In the genomic region with DNA sequence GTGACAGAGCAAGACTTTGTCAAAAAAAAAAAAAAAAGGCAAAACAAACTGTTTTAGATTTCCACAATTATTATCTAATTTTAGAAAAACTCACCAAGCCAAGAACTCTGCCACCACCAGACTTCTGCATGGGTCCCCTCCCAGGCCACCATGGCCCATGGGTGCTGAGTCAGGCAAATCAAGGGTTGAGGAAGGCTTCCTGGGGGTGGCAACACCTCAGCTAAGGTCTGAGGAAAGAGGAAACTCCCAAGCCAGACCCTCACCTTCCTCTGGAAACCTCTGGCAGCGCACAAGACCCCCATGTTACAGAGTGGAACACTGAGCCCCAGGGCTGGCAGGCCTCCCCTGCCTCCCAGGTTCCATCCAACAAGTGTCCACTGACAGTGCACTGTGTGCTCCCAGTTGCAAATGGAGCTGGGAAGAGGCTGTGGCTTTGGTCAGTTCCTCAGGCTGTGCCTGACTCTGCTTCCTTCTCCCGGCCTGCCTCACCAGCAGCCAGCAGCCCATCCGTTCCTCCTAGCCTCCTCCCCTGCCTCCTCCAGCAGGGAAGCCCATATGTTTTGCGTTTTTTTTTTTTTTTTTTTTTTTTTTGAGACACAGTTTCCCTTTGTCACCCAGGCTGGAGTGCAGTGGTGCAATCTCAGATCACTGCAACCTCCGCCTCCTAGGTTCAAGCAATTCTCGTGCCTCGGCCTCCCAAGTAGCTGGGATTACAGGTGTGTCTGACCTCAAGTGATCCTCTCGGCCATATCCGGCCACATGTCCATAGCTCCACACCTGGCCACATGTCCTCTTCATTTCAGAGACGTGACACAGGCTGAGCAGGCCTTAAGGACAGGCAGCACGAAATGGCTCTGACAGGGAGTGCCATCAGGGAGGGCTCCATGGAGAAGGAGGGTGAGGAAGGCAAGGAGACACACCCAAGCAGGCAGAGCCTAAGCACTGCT, we compare ENCODE assay signal across 21 cellular contexts. TPM values are rescaled to one million over a fixed set of nuclear protein-coding genes. Genes with fewer than 3 reads are reported as not detected.
DNase-seq lines count a peak whose midpoint lies in the region; ATAC-seq, FAIRE-seq and TF ChIP-seq lines count a peak whose summit lies in the region.
"Had no signal": no experiment of that assay in that cellular context is flagged by ENCODE, and none has a peak within 500 bp of the region (broad histone marks: within the 10 kb centered on the region; RNA-seq: fewer than 3 reads in every experiment).

No MANE protein-coding gene starts in this region.

- no peaks in the 10 kb centered on the region for H3K27me3 ChIP-seq in CD8-positive, alpha-beta memory T cell (ENCODE audit: insufficient read depth, low read length, poor library complexity, severe bottlenecking)
- H3K27me3 ChIP-seq in K562 (ENCODE audit: control insufficient read depth in 2 of 2, insufficient read depth in 2 of 2, low read length in 2 of 2) (peaks cover 24 to 36% of the 10 kb centered on the region in 2 experiments), osteoblast (ENCODE audit: insufficient read depth, low read length) (no peaks in the 10 kb centered on the region), H9 (ENCODE audit: insufficient read depth, low read length) (no peaks in the 10 kb centered on the region)
- H3K27me3 ChIP-seq: MG63 had no signal

- H3K4me3 ChIP-seq in CD8-positive, alpha-beta memory T cell (ENCODE audit: low read length) = no peak overlapping the region
- H3K4me3 ChIP-seq in K562 (no peak overlapping the region), osteoblast (ENCODE audit: insufficient read depth, low read length) (no peak overlapping the region)
- H3K4me3 ChIP-seq: GM23248, MG63 had no signal

- H3K36me3 Mint-ChIP-seq in T-helper 1 cell treated with Interleukin-12 subunit alpha and Interleukin-12 subunit beta and Interleukin-4 antibody, amounts not matched to agents 30 μg/mL and 1 μg/mL, for 36 hours (ENCODE audit: low read depth) = peaks cover under 1% of the 10 kb centered on the region
- H3K36me3 Mint-ChIP-seq in CD8-positive, alpha-beta memory T cell = peaks cover 0 to 5% (median 0%) of the 10 kb centered on the region in 3 donors
- H3K36me3 Mint-ChIP-seq in H9 (ENCODE audit: insufficient read depth in 1 of 3, low read depth in 3 of 3) = no peaks in the 10 kb centered on the region
- H3K36me3 Mint-ChIP-seq: natural killer cell had no signal

- H3T11ph ChIP-seq in H9 (ENCODE audit: low read length) = no peak overlapping the region

- H3K36me3 ChIP-seq in CD8-positive, alpha-beta memory T cell (ENCODE audit: insufficient read depth, low read length) = no peaks in the 10 kb centered on the region
- H3K36me3 ChIP-seq in K562 (ENCODE audit: control insufficient read depth, insufficient read depth, low read length) = no peaks in the 10 kb centered on the region
- H3K36me3 ChIP-seq in osteoblast (ENCODE audit: insufficient read depth, low read length) = no peaks in the 10 kb centered on the region
- H3K36me3 ChIP-seq: MG63, WERI-Rb-1 had no signal

- no peak overlapping the region for H3K27ac ChIP-seq in CD8-positive, alpha-beta memory T cell (ENCODE audit: low read depth, low read length)
- H3K27ac ChIP-seq in K562 (ENCODE audit: extremely low read depth, low read depth, low read length) (no peak overlapping the region), osteoblast (ENCODE audit: low read depth, low read length) (no peak overlapping the region), H9 (ENCODE audit: insufficient read length, low read depth, low read length) (no peak overlapping the region)
- H3K27ac ChIP-seq: C4-2B, GM23248, WERI-Rb-1 had no signal

- no peaks in the 10 kb centered on the region for H3K23me2 ChIP-seq in H9 (ENCODE audit: insufficient read length, low read depth, low read length, poor library complexity, severe bottlenecking)

- no peak overlapping the region for H2AK5ac ChIP-seq in H9 (ENCODE audit: insufficient read length, low read length)

- intact Hi-C loops in K562 (cut with micrococcal nuclease) = no loop called here

- TF ChIP-seq CTCF in K562 (IDR thresholded peaks at IDR 0.05 in 2 of 3, conservative IDR thresholded peaks at IDR 0.05 in 1 of 3; ENCODE audit: insufficient read depth in 2 of 3, low read depth in 1 of 3, low read length in 3 of 3) = no peak
- no peak for TF ChIP-seq CTCF in osteoblast (IDR thresholded peaks at IDR 0.05; ENCODE audit: extremely low read depth, low read depth, low read length)
- TF ChIP-seq CTCF in H9 (conservative IDR thresholded peaks at IDR 0.05) = no peak

- no peak overlapping the region for H3K4me3 Mint-ChIP-seq in T-helper 1 cell treated with Interleukin-12 subunit alpha and Interleukin-12 subunit beta and Interleukin-4 antibody, amounts not matched to agents 30 μg/mL and 1 μg/mL, for 36 hours
- H3K4me3 Mint-ChIP-seq in CD8-positive, alpha-beta memory T cell = peak overlapping the region in 1 of 7 donors; percentile 40
- H3K4me3 Mint-ChIP-seq in H9 = no peak overlapping the region
- H3K4me3 Mint-ChIP-seq: natural killer cell had no signal

- FAIRE-seq in K562 (lab: Jason Lieb, UNC) = no peak
- FAIRE-seq in urothelium cell line (lab: Jason Lieb, UNC) = no peak
- FAIRE-seq: endometrium had no signal

- H4K20me1 ChIP-seq in K562 (replicated peaks; ENCODE audit: control insufficient read depth, insufficient read depth, low read length) (no peaks in the 10 kb centered on the region), osteoblast (ENCODE audit: insufficient read depth, low read length) (no peaks in the 10 kb centered on the region), H9 (ENCODE audit: control insufficient read depth, insufficient read depth, insufficient read length) (no peaks in the 10 kb centered on the region)

- H3K9ac ChIP-seq in K562 (ENCODE audit: insufficient read depth in 1 of 2, low read depth in 2 of 2, low read length in 2 of 2) (0 out of 4 replicates have a peak overlapping the region, but pooled peaks of 1 of the 2 experiments have one; percentile 24), H9 (ENCODE audit: extremely low read depth, insufficient read length, low read length) (no peak overlapping the region)
- H3K9ac ChIP-seq: GM23248 had no signal

- H3K4me2 ChIP-seq in K562 (ENCODE audit: insufficient read depth, low read length) (no peak overlapping the region), osteoblast (ENCODE audit: insufficient read depth, low read length) (no peak overlapping the region), H9 (ENCODE audit: insufficient read depth, insufficient read length, low read length) (no peak overlapping the region)

- peaks cover 16% of the 10 kb centered on the region for H3K4me1 ChIP-seq in CD8-positive, alpha-beta memory T cell (ENCODE audit: insufficient read depth, low read length)
- H3K4me1 ChIP-seq in K562 (replicated peaks in 1 of 2; ENCODE audit: control insufficient read depth in 2 of 2, insufficient read depth in 2 of 2, low read length in 2 of 2) (peaks cover 10 to 30% of the 10 kb centered on the region in 2 experiments), osteoblast (ENCODE audit: insufficient read depth, low read length) (peaks cover 2% of the 10 kb centered on the region), H9 (ENCODE audit: insufficient read depth, low read length) (no peaks in the 10 kb centered on the region)

- no peak overlapping the region for H2BK5ac ChIP-seq in H9 (ENCODE audit: insufficient read length, low read length)

- no peak for TF ChIP-seq EP300 in K562 (IDR thresholded peaks at IDR 0.05; ENCODE audit: low read length)

- no peaks in the 10 kb centered on the region for H3K9me3 ChIP-seq in CD8-positive, alpha-beta memory T cell (ENCODE audit: low read length)
- H3K9me3 ChIP-seq in K562 (replicated peaks; ENCODE audit: control insufficient read depth, insufficient read depth, low read depth, low read length) (no peaks in the 10 kb centered on the region), osteoblast (ENCODE audit: low read depth, low read length) (no peaks in the 10 kb centered on the region), H9 (ENCODE audit: control insufficient read depth, low read depth, low read length) (no peaks in the 10 kb centered on the region)
- H3K9me3 ChIP-seq: MG63 had no signal

- H3K27me3 Mint-ChIP-seq in T-helper 1 cell treated with Interleukin-12 subunit alpha and Interleukin-12 subunit beta and Interleukin-4 antibody, amounts not matched to agents 30 μg/mL and 1 μg/mL, for 36 hours (ENCODE audit: low read depth) = no peaks in the 10 kb centered on the region
- no peaks in the 10 kb centered on the region for H3K27me3 Mint-ChIP-seq in CD8-positive, alpha-beta memory T cell
- peaks cover 32% of the 10 kb centered on the region for H3K27me3 Mint-ChIP-seq in H9 (ENCODE audit: low read depth)

- no peaks in the 10 kb centered on the region for H3K9me1 ChIP-seq in K562 (ENCODE audit: control insufficient read depth, insufficient read depth, low read length)

- H3K27ac Mint-ChIP-seq in T-helper 1 cell treated with Interleukin-12 subunit alpha and Interleukin-12 subunit beta and Interleukin-4 antibody, amounts not matched to agents 30 μg/mL and 1 μg/mL, for 36 hours = peak overlapping the region; percentile 12
- peak overlapping the region; percentile 24 to 90 (median 74) for H3K27ac Mint-ChIP-seq in CD8-positive, alpha-beta memory T cell
- H3K27ac Mint-ChIP-seq in H9 = no peak overlapping the region
- H3K27ac Mint-ChIP-seq: natural killer cell had no signal

- in situ Hi-C loops in K562 (cut with MboI) = no loop called here

- no peak overlapping the region for H3K4ac ChIP-seq in H9 (ENCODE audit: low read depth, low read length)

- H2AFZ ChIP-seq in K562 (ENCODE audit: low read depth, low read length) (no peak overlapping the region), osteoblast (ENCODE audit: low read length) (no peak overlapping the region), H9 (ENCODE audit: low read length) (no peak overlapping the region)
- H2AFZ ChIP-seq: GM23248 had no signal

- no peak for TF ChIP-seq RAD21 in K562 (CRISPR knock-in tag; conservative IDR thresholded peaks at IDR 0.05 in 1 of 2, IDR thresholded peaks at IDR 0.05 in 1 of 2)

- H2BK120ac ChIP-seq in H9 (ENCODE audit: low read depth, low read length, poor library complexity, severe bottlenecking) = no peak overlapping the region

- H4K8ac ChIP-seq in H9 (replicated peaks; ENCODE audit: insufficient read length, low read depth, low read length) = no peak overlapping the region

- H2BK15ac ChIP-seq in H9 (ENCODE audit: low read depth, low read length) = no peak overlapping the region

- peaks cover 10% of the 10 kb centered on the region for H3K79me2 ChIP-seq in K562 (ENCODE audit: control insufficient read depth, insufficient read depth, low read length)
- no peaks in the 10 kb centered on the region for H3K79me2 ChIP-seq in osteoblast (ENCODE audit: insufficient read depth, low read length)
- H3K79me2 ChIP-seq in H9 (ENCODE audit: insufficient read depth, low read length) = no peaks in the 10 kb centered on the region

- H4K5ac ChIP-seq in H9 (ENCODE audit: insufficient read length, low read depth, low read length) = no peak overlapping the region

- no TSS peak for BruUV-seq in K562 (replicated peaks; lab: Mats Ljungman, UMichigan)

- CTCF ChIA-PET in CD8-positive, alpha-beta memory T cell (lab: Charles Lee) = interaction anchor here (0.7 to 4.9 kb wide), 5 partner anchors 9 to 71 kb away, joined by 3 to 23 read pairs (median 3); no protein-coding TSS in a partner anchor
- CTCF ChIA-PET in K562 (lab: Yijun Ruan, JAX; ENCODE audit: low intra/inter-chr PET ratio) = no interaction called here

- H4K91ac ChIP-seq in H9 (ENCODE audit: insufficient read length, low read depth, low read length) = no peak overlapping the region

- no peak overlapping the region for H3K56ac ChIP-seq in H9 (ENCODE audit: insufficient read length, low read depth, low read length)

- no peaks in the 10 kb centered on the region for H3K9me3 Mint-ChIP-seq in T-helper 1 cell treated with Interleukin-12 subunit alpha and Interleukin-12 subunit beta and Interleukin-4 antibody, amounts not matched to agents 30 μg/mL and 1 μg/mL, for 36 hours
- H3K9me3 Mint-ChIP-seq in CD8-positive, alpha-beta memory T cell = no peaks in the 10 kb centered on the region
- no peaks in the 10 kb centered on the region for H3K9me3 Mint-ChIP-seq in H9
- H3K9me3 Mint-ChIP-seq: natural killer cell had no signal

- H3K79me1 ChIP-seq in H9 (ENCODE audit: insufficient read depth, low read depth, low read length, poor library complexity, severe bottlenecking) = no peaks in the 10 kb centered on the region

- no peak overlapping the region for H2BK12ac ChIP-seq in H9 (ENCODE audit: insufficient read length, low read depth, low read length)

- H3K18ac ChIP-seq in H9 (ENCODE audit: insufficient read length, low read depth, low read length) = no peak overlapping the region

- POLR2A ChIA-PET in CD8-positive, alpha-beta memory T cell (lab: Charles Lee) = interaction anchor here (1.1 kb wide), 1 partner anchor 9 kb away, joined by 5 read pairs; no protein-coding TSS in a partner anchor
- POLR2A ChIA-PET in K562 (lab: Yijun Ruan, JAX) = no interaction called here

- H3K4me1 Mint-ChIP-seq in T-helper 1 cell treated with Interleukin-12 subunit alpha and Interleukin-12 subunit beta and Interleukin-4 antibody, amounts not matched to agents 30 μg/mL and 1 μg/mL, for 36 hours (ENCODE audit: low read depth) = peaks cover 15% of the 10 kb centered on the region
- peaks cover 35 to 60% (median 41%) of the 10 kb centered on the region in 3 donors for H3K4me1 Mint-ChIP-seq in CD8-positive, alpha-beta memory T cell
- peaks cover 40 to 42% of the 10 kb centered on the region in 2 experiments for H3K4me1 Mint-ChIP-seq in H9

- no peak for ATAC-seq in K562
- ATAC-seq in GM18511 (IDR thresholded peaks at IDR 0.05; ENCODE audit: unreplicated experiment) = no peak
- ATAC-seq: natural killer cell had no signal

- TF ChIP-seq POLR2A in K562 (conservative IDR thresholded peaks at IDR 0.05) = no peak

- no peak for DNase-seq in T-helper 1 cell
- DNase-seq in CD8-positive, alpha-beta memory T cell = no peak
- no peak for DNase-seq in K562 (ENCODE audit: extremely low read depth in 1 of 4, low spot score in 3 of 4)
- DNase-seq in osteoblast (ENCODE audit: insufficient read length, low spot score, missing footprints) = peak; percentile 65
- no peak for DNase-seq in urothelium cell line (ENCODE audit: low spot score)
- no peak for DNase-seq in H9
- DNase-seq: activated effector memory CD4-positive, alpha-beta T cell treated with anti-CD3 and anti-CD28 coated beads, Interleukin-2, amount 50 U/mL, for 16 hours; aorta; GM23248; MG63; natural killer cell; NCI-H1694; NK-92 treated with Interleukin-12 subunit alpha and Interleukin-12 subunit beta, amount 100 ng/mL, for 24 hours; stimulated activated CD4-positive, alpha-beta T cell treated with anti-CD3 and anti-CD28 coated beads, Interleukin-12 subunit alpha, Interleukin-12 subunit beta, amount 100 ng/mL, for 4 hours; WERI-Rb-1 had no signal

- H3K14ac ChIP-seq in H9 (ENCODE audit: insufficient read depth, low read length) = no peak overlapping the region; the same call in 1 of the 2 replicates

- no peak overlapping the region for H3K23ac ChIP-seq in H9 (ENCODE audit: insufficient read length, low read depth, low read length)

- WGBS in K562 (ENCODE audit: insufficient coverage, low coverage, missing lambda C conversion rate) = 48% methylated on average over 9 of the region's 11 CpGs
- WGBS in H9 (ENCODE audit: extremely low coverage, insufficient read length, low lambda C conversion rate) = no CpG with 5 or more reads among the region's 11 CpGs

- no peak overlapping the region for H2BK20ac ChIP-seq in H9 (ENCODE audit: low read depth, low read length, poor library complexity, severe bottlenecking)

RNA-seq across cellular contexts. Expression of gene SUSD3, which starts 3.5 kb away (rescaled TPM):
- total RNA-seq in CD8-positive, alpha-beta memory T cell = 10 to 100 TPM; 11.3 to 12.3 TPM
- 103 TPM for polyA plus RNA-seq in CD8-positive, alpha-beta memory T cell
- total RNA-seq in K562 (2011; cell fraction: chromatin; rRNA removed; ENCODE audit: low replicate concordance) = 2.7 and 10.6 TPM in 2 replicates
- total RNA-seq in K562 (2011; cell fraction: nucleolus; rRNA removed) = 16.3 and 18.3 TPM in 2 replicates
- 14.3 and 16.0 TPM in 2 replicates for total RNA-seq in K562 (2011; cell fraction: nucleoplasm; rRNA removed)
- total RNA-seq in K562 (2014; rRNA removed) = 21.7 and 30.1 TPM in 2 replicates
- 4.1 and 8.0 TPM in 2 replicates for total RNA-seq in K562 (2014; rRNA removed; fragmentation: Illumina TruSeq; extraction: Trizol)
- total RNA-seq in K562 (2015; rRNA removed; fragmentation: Illumina TruSeq; extraction: Trizol) = 10.0 and 11.4 TPM in 2 replicates
- 16.9 and 18.7 TPM in 2 replicates for total RNA-seq in K562 (2021)
- 17.6 and 40.7 TPM in 2 replicates for polyA plus RNA-seq in K562 (2011; rRNA removed)
- 53.0 and 63.3 TPM in 2 replicates for polyA plus RNA-seq in K562 (2011; cell fraction: cytosol; rRNA removed)
- 20.3 and 22.3 TPM in 2 replicates for polyA plus RNA-seq in K562 (2011; cell fraction: nucleus; rRNA removed)
- polyA plus RNA-seq in K562 (2012) = 18.1 and 49.1 TPM in 2 replicates
- 9.0 and 19.4 TPM in 2 replicates for polyA plus RNA-seq in K562 (2014; fragmentation: Illumina TruSeq; extraction: Trizol)
- polyA plus RNA-seq in K562 (2014; fragmentation: Nextera tagmentation; extraction: Ambion mirVana) = 1 to 10 TPM; 1.3 to 2.2 TPM
- 18.7 and 28.1 TPM in 2 replicates for polyA plus RNA-seq in K562 (2014; rRNA removed)
- polyA minus RNA-seq in K562 (2011; rRNA and poly(A)+ RNA removed) = 5.2 and 5.3 TPM in 2 replicates
- 11.0 and 25.0 TPM in 2 replicates for polyA minus RNA-seq in K562 (2011; cell fraction: cytosol; rRNA and poly(A)+ RNA removed)
- polyA minus RNA-seq in K562 (2011; cell fraction: nucleus; rRNA and poly(A)+ RNA removed) = 2.0 and 4.7 TPM in 2 replicates
- total RNA-seq in osteoblast = 0.36 and 0.88 TPM in 2 replicates
- total RNA-seq in H9 (2021) = 7.8 and 9.0 TPM in 2 replicates
- total RNA-seq: A172, lung microvascular endothelial cell had no signal
- polyA plus RNA-seq: GM23248 had no signal

RNA-seq across cellular contexts. Expression of gene CARD19, which starts 41.0 kb away (rescaled TPM):
- 10 to 100 TPM; 43.2 to 43.6 TPM for total RNA-seq in CD8-positive, alpha-beta memory T cell
- 66.4 TPM for polyA plus RNA-seq in CD8-positive, alpha-beta memory T cell
- total RNA-seq in K562 (2011; cell fraction: chromatin; rRNA removed; ENCODE audit: low replicate concordance) = 5.1 and 21.8 TPM in 2 replicates
- 24.3 and 26.3 TPM in 2 replicates for total RNA-seq in K562 (2011; cell fraction: nucleolus; rRNA removed)
- 14.4 and 20.2 TPM in 2 replicates for total RNA-seq in K562 (2011; cell fraction: nucleoplasm; rRNA removed)
- 34.9 and 35.3 TPM in 2 replicates for total RNA-seq in K562 (2014; rRNA removed)
- 2.7 and 2.9 TPM in 2 replicates for total RNA-seq in K562 (2014; rRNA removed; fragmentation: Illumina TruSeq; extraction: Trizol)
- total RNA-seq in K562 (2015; rRNA removed; fragmentation: Illumina TruSeq; extraction: Trizol) = 13.0 and 14.6 TPM in 2 replicates
- 18.6 and 23.4 TPM in 2 replicates for total RNA-seq in K562 (2021)
- 15.9 and 23.7 TPM in 2 replicates for polyA plus RNA-seq in K562 (2011; rRNA removed)
- polyA plus RNA-seq in K562 (2011; cell fraction: cytosol; rRNA removed) = 40.2 and 99.4 TPM in 2 replicates
- 36.2 and 60.4 TPM in 2 replicates for polyA plus RNA-seq in K562 (2011; cell fraction: nucleus; rRNA removed)
- 19.5 and 30.7 TPM in 2 replicates for polyA plus RNA-seq in K562 (2012)
- polyA plus RNA-seq in K562 (2014; fragmentation: Illumina TruSeq; extraction: Trizol) = 5.3 and 13.8 TPM in 2 replicates
- 1 to 10 TPM in 1 of 2 experiments, under 1 TPM in 1; 0.90 to 2.1 TPM for polyA plus RNA-seq in K562 (2014; fragmentation: Nextera tagmentation; extraction: Ambion mirVana)
- 30.7 and 35.3 TPM in 2 replicates for polyA plus RNA-seq in K562 (2014; rRNA removed)
- 2.4 and 3.3 TPM in 2 replicates for polyA minus RNA-seq in K562 (2011; rRNA and poly(A)+ RNA removed)
- 4.8 and 7.6 TPM in 2 replicates for polyA minus RNA-seq in K562 (2011; cell fraction: cytosol; rRNA and poly(A)+ RNA removed)
- 7.4 and 8.0 TPM in 2 replicates for polyA minus RNA-seq in K562 (2011; cell fraction: nucleus; rRNA and poly(A)+ RNA removed)
- 38.4 and 38.6 TPM in 2 replicates for total RNA-seq in osteoblast
- 21.4 and 23.6 TPM in 2 replicates for total RNA-seq in H9 (2021)

Comparison
In these comparisons a context has a peak if more than half of its experiments do, and no peak if none do; other contexts are left out.
1. H3K27ac Mint-ChIP-seq: peak in T-helper 1 cell treated with Interleukin-12 subunit alpha and Interleukin-12 subunit beta and Interleukin-4 antibody, amounts not matched to agents 30 μg/mL and 1 μg/mL, for 36 hours (single experiment) and CD8-positive, alpha-beta memory T cell (8 of 8); none in H9 (0 of 3).